In the genomic region with DNA sequence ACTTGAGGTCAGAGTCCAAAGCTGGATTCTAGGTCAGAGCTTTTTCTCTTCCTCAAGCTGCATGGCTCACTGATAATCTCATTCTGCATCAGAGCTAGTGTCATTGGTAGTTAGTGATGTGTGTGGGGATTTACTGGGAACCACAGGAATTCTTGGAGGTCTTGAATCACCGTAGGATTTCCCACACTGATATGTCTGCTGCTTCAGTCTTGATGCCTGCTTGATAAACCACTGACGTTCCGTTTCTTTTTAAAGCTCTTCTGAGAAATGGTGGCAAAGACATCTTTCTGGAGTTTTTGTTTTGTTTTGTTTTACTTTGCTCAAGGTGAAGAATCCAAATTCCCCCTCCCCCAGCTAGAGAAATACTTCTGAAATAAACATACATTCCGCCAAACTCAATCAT, we compare ENCODE assay signal across 13 cellular contexts. TPM values are rescaled to one million over a fixed set of nuclear protein-coding genes. Genes with fewer than 3 reads are reported as not detected.
DNase-seq lines count a peak whose midpoint lies in the region; TF ChIP-seq lines count a peak whose summit lies in the region.
"Had no signal": no experiment of that assay in that cellular context is flagged by ENCODE, and none has a peak within 500 bp of the region (broad histone marks: within the 10 kb centered on the region; RNA-seq: fewer than 3 reads in every experiment).

No MANE protein-coding gene starts in this region.

- no peak overlapping the region for H3K4me3 ChIP-seq in astrocyte of the spinal cord (ENCODE audit: low read depth, low read length)
- no peak overlapping the region for H3K4me3 ChIP-seq in retinal pigment epithelial cell (ENCODE audit: low read length)
- H3K4me3 ChIP-seq: breast epithelium, left ventricle myocardium inferior had no signal

- peak overlapping the region; percentile 91 for H3K27ac Mint-ChIP-seq in activated CD4-positive, alpha-beta T cell treated with anti-CD3 and anti-CD28 coated beads, Interleukin-2, amount 10 ng/mL, durations not matched to agents 24 days and 14 days
- no peak overlapping the region for H3K27ac Mint-ChIP-seq in type B pancreatic cell

- peaks cover 80% of the 10 kb centered on the region for H3K4me1 Mint-ChIP-seq in activated CD4-positive, alpha-beta T cell treated with anti-CD3 and anti-CD28 coated beads, Interleukin-2, amount 10 ng/mL, durations not matched to agents 24 days and 14 days
- H3K4me1 Mint-ChIP-seq in type B pancreatic cell (ENCODE audit: unreplicated experiment): no peaks in the 10 kb centered on the region

- no peaks in the 10 kb centered on the region for H3K27me3 Mint-ChIP-seq in activated CD4-positive, alpha-beta T cell treated with anti-CD3 and anti-CD28 coated beads, Interleukin-2, amount 10 ng/mL, durations not matched to agents 24 days and 14 days
- H3K27me3 Mint-ChIP-seq in type B pancreatic cell: peaks cover 6% of the 10 kb centered on the region

- DNase-seq in activated CD4-positive, alpha-beta T cell treated with anti-CD3 and anti-CD28 coated beads, Interleukin-2, amount 10 ng/mL, durations not matched to agents 24 days and 14 days: peak; percentile 78
- DNase-seq in activated CD4-positive, alpha-beta T cell treated with anti-CD3 and anti-CD28 coated beads, Interleukin-2, amount 50 U/mL, for 4 hours: no peak
- DNase-seq in LoVo (ENCODE audit: low spot score) (peak; percentile 32), astrocyte of the spinal cord (ENCODE audit: low read depth, low spot score) (peak; percentile 11), retinal pigment epithelial cell (ENCODE audit: low read depth) (peak; percentile 58), mucosa of gallbladder (ENCODE audit: low spot score) (no peak), DMS79 treated with DMSO at 0.1 percent for 48 hours (lab: John Stamatoyannopoulos, UW) (no peak), type B pancreatic cell (ENCODE audit: extremely low spot score, unreplicated experiment) (no peak)
- DNase-seq: foreskin fibroblast; left ventricle myocardium inferior; NK-92 treated with Interleukin-12 subunit alpha and Interleukin-12 subunit beta, amount 100 ng/mL, for 24 hours had no signal

- H3K36me3 Mint-ChIP-seq in activated CD4-positive, alpha-beta T cell treated with anti-CD3 and anti-CD28 coated beads, Interleukin-2, amount 10 ng/mL, durations not matched to agents 24 days and 14 days (ENCODE audit: low read depth): peaks cover 3% of the 10 kb centered on the region
- no peaks in the 10 kb centered on the region for H3K36me3 Mint-ChIP-seq in type B pancreatic cell

- peaks cover 5% of the 10 kb centered on the region for H3K9me3 Mint-ChIP-seq in activated CD4-positive, alpha-beta T cell treated with anti-CD3 and anti-CD28 coated beads, Interleukin-2, amount 10 ng/mL, durations not matched to agents 24 days and 14 days
- H3K9me3 Mint-ChIP-seq in type B pancreatic cell: no peaks in the 10 kb centered on the region

- TF ChIP-seq CTCF in astrocyte of the spinal cord (IDR thresholded peaks at IDR 0.05; ENCODE audit: low read depth, low read length) (no peak), retinal pigment epithelial cell (conservative IDR thresholded peaks at IDR 0.05; ENCODE audit: low read depth, low read length) (no peak), type B pancreatic cell (conservative IDR thresholded peaks at IDR 0.05) (no peak)

- intact Hi-C loops in activated CD4-positive, alpha-beta T cell treated with anti-CD3 and anti-CD28 coated beads, Interleukin-2, amount 10 ng/mL, durations not matched to agents 24 days and 14 days (cut with micrococcal nuclease): loop anchor here (1.0 kb wide), 4 partner anchors 8 to 55 kb away; no protein-coding TSS in a partner anchor

- in situ Hi-C loops in astrocyte of the spinal cord (cut with HindIII; ENCODE audit: low sequenced_read_pairs): no loop called here

- H3K4me3 Mint-ChIP-seq in activated CD4-positive, alpha-beta T cell treated with anti-CD3 and anti-CD28 coated beads, Interleukin-2, amount 10 ng/mL, durations not matched to agents 24 days and 14 days: peak overlapping the region; percentile 75
- no peak overlapping the region for H3K4me3 Mint-ChIP-seq in type B pancreatic cell

RNA-seq across cellular contexts. Expression of gene GARIN3, which starts 1.2 kb away (rescaled TPM):
- total RNA-seq in activated CD4-positive, alpha-beta T cell treated with anti-CD3 and anti-CD28 coated beads, Interleukin-2, amount 10 ng/mL, durations not matched to agents 24 days and 14 days: 0.19 and 0.36 TPM in 2 replicates
- total RNA-seq in mucosa of gallbladder: not detected
- not detected in 2 replicates for total RNA-seq in type B pancreatic cell (ENCODE audit: low replicate concordance)
- total RNA-seq: A673, breast epithelium, left ventricle myocardium inferior had no signal

RNA-seq across cellular contexts. Expression of gene ITK, which starts 13.4 kb away (rescaled TPM):
- total RNA-seq in activated CD4-positive, alpha-beta T cell treated with anti-CD3 and anti-CD28 coated beads, Interleukin-2, amount 10 ng/mL, durations not matched to agents 24 days and 14 days: 230 and 237 TPM in 2 replicates
- total RNA-seq in mucosa of gallbladder (6.0 TPM), type B pancreatic cell (ENCODE audit: low replicate concordance) (not detected in 2 replicates)
- total RNA-seq: A673 had no signal

RNA-seq across cellular contexts. Expression of gene MED7, which starts 24.6 kb away (rescaled TPM):
- 13.2 and 14.6 TPM in 2 replicates for total RNA-seq in activated CD4-positive, alpha-beta T cell treated with anti-CD3 and anti-CD28 coated beads, Interleukin-2, amount 10 ng/mL, durations not matched to agents 24 days and 14 days
- total RNA-seq in mucosa of gallbladder (11.2 TPM), type B pancreatic cell (ENCODE audit: low replicate concordance) (11.4 and 11.9 TPM in 2 replicates)

RNA-seq across cellular contexts. Expression of gene HAVCR2, which starts 58.4 kb away (rescaled TPM):
- 70.0 and 73.1 TPM in 2 replicates for total RNA-seq in activated CD4-positive, alpha-beta T cell treated with anti-CD3 and anti-CD28 coated beads, Interleukin-2, amount 10 ng/mL, durations not matched to agents 24 days and 14 days
- total RNA-seq in mucosa of gallbladder (9.6 TPM), type B pancreatic cell (ENCODE audit: low replicate concordance) (0.10 and 0.29 TPM in 2 replicates)

Comparison
In these comparisons a context has a peak if more than half of its experiments do, and no peak if none do; other contexts are left out.
1. DNase-seq: peak in activated CD4-positive, alpha-beta T cell treated with anti-CD3 and anti-CD28 coated beads, Interleukin-2, amount 10 ng/mL, durations not matched to agents 24 days and 14 days (single experiment), LoVo (single experiment), astrocyte of the spinal cord (single experiment) and retinal pigment epithelial cell (single experiment); none in activated CD4-positive, alpha-beta T cell treated with anti-CD3 and anti-CD28 coated beads, Interleukin-2, amount 50 U/mL, for 4 hours (0 of 2), mucosa of gallbladder (single experiment), DMS79 treated with DMSO at 0.1 percent for 48 hours (single experiment) and type B pancreatic cell (single experiment).
2. RNA of gene ITK, which starts 13.4 kb away (total RNA-seq): 230 to 237 TPM in activated CD4-positive, alpha-beta T cell treated with anti-CD3 and anti-CD28 coated beads, Interleukin-2, amount 10 ng/mL, durations not matched to agents 24 days and 14 days; 6.0 TPM in mucosa of gallbladder (single experiment) and not detected in type B pancreatic cell; every median in the first group is over 10 times any median in the second.